In genomic region chr21:29315155-29315749, GRCh38 we compare ENCODE assay signal across 18 cellular contexts. TPM values are rescaled to one million over a fixed set of nuclear protein-coding genes. Genes with fewer than 3 reads are reported as not detected.
A peak's percentile ranks its signal among the peaks of the same experiment; 100 is the strongest.
DNase-seq lines count a peak whose midpoint lies in the region; ATAC-seq and TF ChIP-seq lines count a peak whose summit lies in the region.
"Had no signal": no experiment of that assay in that cellular context is flagged by ENCODE, and none has a peak within 500 bp of the region (broad histone marks: within the 10 kb centered on the region; RNA-seq: fewer than 3 reads in every experiment).

No MANE protein-coding gene starts in this region.

- no peak for TF ChIP-seq CTCF in activated CD8-positive, alpha-beta T cell treated with anti-CD3 and anti-CD28 coated beads for 36 hours (IDR thresholded peaks at IDR 0.05)
- TF ChIP-seq CTCF in SK-N-SH (IDR thresholded peaks at IDR 0.05): no peak

- WGBS in SK-N-SH (ENCODE audit: low lambda C conversion rate): 77% methylated on average over 2 of the region's 2 CpGs

- no peak for ATAC-seq in activated CD8-positive, alpha-beta T cell treated with anti-CD3 and anti-CD28 coated beads for 36 hours
- ATAC-seq in activated CD8-positive, alpha-beta T cell treated with anti-CD3 and anti-CD28 coated beads, Interleukin-2, amount 10 ng/mL, durations not matched to agents 7 days and 5 days: no peak
- ATAC-seq in HG02588 (IDR thresholded peaks at IDR 0.05; ENCODE audit: unreplicated experiment): no peak

- H3K4me3 ChIP-seq in SK-N-SH (ENCODE audit: low read depth in 2 of 2, low read length in 1 of 2): no peak overlapping the region
- H3K4me3 ChIP-seq: uterus had no signal

- H3K27ac Mint-ChIP-seq in activated CD8-positive, alpha-beta T cell treated with anti-CD3 and anti-CD28 coated beads for 36 hours: peak overlapping the region; percentile 47
- no peak overlapping the region for H3K27ac Mint-ChIP-seq in activated CD8-positive, alpha-beta T cell treated with anti-CD3 and anti-CD28 coated beads, Interleukin-2, amount 10 ng/mL, durations not matched to agents 7 days and 5 days
- H3K27ac Mint-ChIP-seq: activated CD4-positive, alpha-beta T cell treated with anti-CD3 and anti-CD28 coated beads, Interleukin-2, amount 10 ng/mL, durations not matched to agents 24 days and 14 days; T-helper 2 cell treated with Interferon-gamma antibody and Interleukin-4, amounts not matched to agents 5 μg/mL and 100 μg/mL, for 36 hours had no signal

- no peaks in the 10 kb centered on the region for H3K9me2 ChIP-seq in SK-N-SH

- H3K9me3 ChIP-seq in SK-N-SH: no peaks in the 10 kb centered on the region
- H3K9me3 ChIP-seq: uterus had no signal

- TF ChIP-seq EP300 in SK-N-SH (IDR thresholded peaks at IDR 0.05; ENCODE audit: borderline replicate concordance in 1 of 2, low read depth in 1 of 2, low read length in 1 of 2): no peak

- H3K4me1 Mint-ChIP-seq in activated CD8-positive, alpha-beta T cell treated with anti-CD3 and anti-CD28 coated beads for 36 hours (ENCODE audit: low read depth): peaks cover 69% of the 10 kb centered on the region
- peaks cover 1% of the 10 kb centered on the region for H3K4me1 Mint-ChIP-seq in activated CD8-positive, alpha-beta T cell treated with anti-CD3 and anti-CD28 coated beads, Interleukin-2, amount 10 ng/mL, durations not matched to agents 7 days and 5 days (ENCODE audit: low read depth)

- TF ChIP-seq RAD21 in SK-N-SH (IDR thresholded peaks at IDR 0.05; ENCODE audit: low read length): no peak

- CTCF ChIA-PET in activated CD8-positive, alpha-beta T cell treated with anti-CD3 and anti-CD28 coated beads for 36 hours (lab: Charles Lee): interaction anchor here (1.0 to 1.3 kb wide), 4 partner anchors 16 to 151 kb away, joined by 3 to 6 read pairs (median 4); partner anchors contain the start of gene BACH1
- CTCF ChIA-PET in activated CD8-positive, alpha-beta T cell treated with anti-CD3 and anti-CD28 coated beads, Interleukin-2, amount 10 ng/mL, durations not matched to agents 7 days and 5 days (lab: Charles Lee): interaction anchor here (2.0 kb wide), 1 partner anchor 32 kb away, joined by 8 read pairs; no protein-coding TSS in a partner anchor
- CTCF ChIA-PET in SK-N-SH (lab: Yijun Ruan, JAX): interaction anchor here (0.5 to 1.5 kb wide), 3 partner anchors 13 to 1865 kb away, joined by 3 to 6 read pairs (median 3); no protein-coding TSS in a partner anchor

- H3K27me3 Mint-ChIP-seq in activated CD8-positive, alpha-beta T cell treated with anti-CD3 and anti-CD28 coated beads for 36 hours: no peaks in the 10 kb centered on the region
- H3K27me3 Mint-ChIP-seq in activated CD8-positive, alpha-beta T cell treated with anti-CD3 and anti-CD28 coated beads, Interleukin-2, amount 10 ng/mL, durations not matched to agents 7 days and 5 days (ENCODE audit: low read depth): no peaks in the 10 kb centered on the region
- H3K27me3 Mint-ChIP-seq: activated CD4-positive, alpha-beta T cell treated with anti-CD3 and anti-CD28 coated beads, Interleukin-2, amount 10 ng/mL, durations not matched to agents 24 days and 14 days; central memory CD8-positive, alpha-beta T cell; IgD-negative memory B cell had no signal

- no peak overlapping the region for H3K9ac ChIP-seq in SK-N-SH

- intact Hi-C loops in activated CD8-positive, alpha-beta T cell treated with anti-CD3 and anti-CD28 coated beads for 36 hours (cut with micrococcal nuclease): no loop called here

- peaks cover 6% of the 10 kb centered on the region for H3F3A ChIP-seq in SK-N-SH (replicated peaks; ENCODE audit: insufficient read depth)

- no peak overlapping the region for H2AFZ ChIP-seq in SK-N-SH (ENCODE audit: low read depth)

- H4K20me1 ChIP-seq in SK-N-SH (ENCODE audit: insufficient read depth): peaks cover 100% of the 10 kb centered on the region

- peaks cover 2% of the 10 kb centered on the region for H3K9me3 Mint-ChIP-seq in activated CD8-positive, alpha-beta T cell treated with anti-CD3 and anti-CD28 coated beads for 36 hours
- H3K9me3 Mint-ChIP-seq in activated CD8-positive, alpha-beta T cell treated with anti-CD3 and anti-CD28 coated beads, Interleukin-2, amount 10 ng/mL, durations not matched to agents 7 days and 5 days (ENCODE audit: insufficient read depth): no peaks in the 10 kb centered on the region
- H3K9me3 Mint-ChIP-seq: activated CD4-positive, alpha-beta T cell treated with anti-CD3 and anti-CD28 coated beads, Interleukin-2, amount 10 ng/mL, durations not matched to agents 24 days and 14 days; central memory CD8-positive, alpha-beta T cell; IgD-negative memory B cell; T-helper 2 cell treated with Interferon-gamma antibody and Interleukin-4, amounts not matched to agents 5 μg/mL and 100 μg/mL, for 36 hours had no signal

- H3K4me3 Mint-ChIP-seq in activated CD8-positive, alpha-beta T cell treated with anti-CD3 and anti-CD28 coated beads for 36 hours: no peak overlapping the region
- no peak overlapping the region for H3K4me3 Mint-ChIP-seq in activated CD8-positive, alpha-beta T cell treated with anti-CD3 and anti-CD28 coated beads, Interleukin-2, amount 10 ng/mL, durations not matched to agents 7 days and 5 days
- H3K4me3 Mint-ChIP-seq: activated CD4-positive, alpha-beta T cell treated with anti-CD3 and anti-CD28 coated beads, Interleukin-2, amount 10 ng/mL, durations not matched to agents 24 days and 14 days; central memory CD8-positive, alpha-beta T cell; T-helper 2 cell treated with Interferon-gamma antibody and Interleukin-4, amounts not matched to agents 5 μg/mL and 100 μg/mL, for 36 hours had no signal

- POLR2A ChIA-PET in activated CD8-positive, alpha-beta T cell treated with anti-CD3 and anti-CD28 coated beads for 36 hours (lab: Charles Lee): interaction anchor here (0.9 to 2.3 kb wide), 4 partner anchors 13 to 27 kb away, joined by 3 to 7 read pairs (median 4); no protein-coding TSS in a partner anchor
- POLR2A ChIA-PET in activated CD8-positive, alpha-beta T cell treated with anti-CD3 and anti-CD28 coated beads, Interleukin-2, amount 10 ng/mL, durations not matched to agents 7 days and 5 days (lab: Charles Lee): interaction anchor here (2.3 kb wide), 1 partner anchor 15 kb away, joined by 8 read pairs; the partner anchor contains the start of gene BACH1
- POLR2A ChIA-PET in SK-N-SH (lab: Yijun Ruan, JAX): no interaction called here

- H3K79me2 ChIP-seq in SK-N-SH (ENCODE audit: insufficient read depth): peaks cover 100% of the 10 kb centered on the region

- peaks cover 0 to 34% of the 10 kb centered on the region in 2 experiments for H3K36me3 ChIP-seq in SK-N-SH (replicated peaks in 1 of 2; ENCODE audit: control insufficient read depth in 1 of 2, insufficient read depth in 2 of 2, low read length in 1 of 2)
- H3K36me3 ChIP-seq: uterus had no signal

- DNase-seq in activated CD8-positive, alpha-beta T cell treated with anti-CD3 and anti-CD28 coated beads for 36 hours: no peak
- DNase-seq in activated CD8-positive, alpha-beta T cell treated with anti-CD3 and anti-CD28 coated beads, Interleukin-2, amount 10 ng/mL, durations not matched to agents 7 days and 5 days: no peak
- DNase-seq in SK-N-SH: no peak
- peak; percentile 55 for DNase-seq in kidney tubule cell (ENCODE audit: low spot score)
- peak; percentile 27 for DNase-seq in renal cortical epithelial cell (ENCODE audit: low read depth)
- DNase-seq in cerebellum (ENCODE audit: low spot score): no peak
- DNase-seq in activated CD4-positive, alpha-beta T cell treated with anti-CD3 and anti-CD28 coated beads, Interleukin-2, amount 50 U/mL, for 4 hours: no peak
- DNase-seq: activated CD4-positive, alpha-beta T cell treated with anti-CD3 and anti-CD28 coated beads, Interleukin-2, amount 10 ng/mL, durations not matched to agents 24 days and 14 days; activated T-cell treated with anti-CD3 and anti-CD28 coated beads, Interleukin-2, amount 50 U/mL, for 1 hour; foreskin keratinocyte; HCEC 1CT; nucleus accumbens; SHP77; uterus had no signal

- H3K27me3 ChIP-seq in SK-N-SH (ENCODE audit: insufficient read depth): no peaks in the 10 kb centered on the region
- H3K27me3 ChIP-seq: foreskin keratinocyte, uterus had no signal

- peaks cover 18% of the 10 kb centered on the region for H3K36me3 Mint-ChIP-seq in activated CD8-positive, alpha-beta T cell treated with anti-CD3 and anti-CD28 coated beads for 36 hours (ENCODE audit: low read depth)
- peaks cover 23% of the 10 kb centered on the region for H3K36me3 Mint-ChIP-seq in activated CD8-positive, alpha-beta T cell treated with anti-CD3 and anti-CD28 coated beads, Interleukin-2, amount 10 ng/mL, durations not matched to agents 7 days and 5 days (ENCODE audit: low read depth)

- peaks cover 9 to 44% of the 10 kb centered on the region in 2 experiments; a peak in 3 of 4 replicates for H3K4me1 ChIP-seq in SK-N-SH (ENCODE audit: control insufficient read depth in 1 of 2, insufficient read depth in 2 of 2, low read depth in 1 of 2, low read length in 1 of 2)

- H3K4me2 ChIP-seq in SK-N-SH: peak overlapping the region; percentile 14; the same call in 1 of the 2 replicates

- peak overlapping the region in 1 of 2 experiments; percentile 28; a peak in 2 of 4 replicates for H3K27ac ChIP-seq in SK-N-SH (ENCODE audit: low read depth in 2 of 2, low read length in 1 of 2)
- H3K27ac ChIP-seq: foreskin keratinocyte, uterus had no signal

TF ChIP-seq in SK-N-SH, 30 proteins besides CTCF, POLR2A, EP300 and RAD21:
- no peak for TF ChIP-seq TCF12 (IDR thresholded peaks at IDR 0.05)

RNA-seq across cellular contexts. Expression of gene BACH1, which starts 16.5 kb away (rescaled TPM):
- total RNA-seq in activated CD8-positive, alpha-beta T cell treated with anti-CD3 and anti-CD28 coated beads for 36 hours: 10 to 100 TPM; 27.3 to 28.2 TPM
- total RNA-seq in activated CD8-positive, alpha-beta T cell treated with anti-CD3 and anti-CD28 coated beads, Interleukin-2, amount 10 ng/mL, durations not matched to agents 7 days and 5 days: 10 to 100 TPM; 23.5 to 23.7 TPM
- polyA plus RNA-seq in SK-N-SH (2012; rRNA removed): 18.1 and 21.9 TPM in 2 replicates
- 24.3 and 24.6 TPM in 2 replicates for polyA plus RNA-seq in SK-N-SH (2012; cell fraction: cytosol; rRNA removed)
- polyA plus RNA-seq in SK-N-SH (2012; cell fraction: nucleus; rRNA removed): 16.9 and 22.0 TPM in 2 replicates
- total RNA-seq in renal cortical epithelial cell: 47.2 and 52.4 TPM in 2 replicates
- total RNA-seq in cerebellum: 116 TPM

Comparison
In these comparisons a context has a peak if more than half of its experiments do, and no peak if none do; other contexts are left out.
1. DNase-seq: peak in kidney tubule cell (single experiment) and renal cortical epithelial cell (single experiment); none in activated CD8-positive, alpha-beta T cell treated with anti-CD3 and anti-CD28 coated beads for 36 hours (single experiment), activated CD8-positive, alpha-beta T cell treated with anti-CD3 and anti-CD28 coated beads, Interleukin-2, amount 10 ng/mL, durations not matched to agents 7 days and 5 days (single experiment), SK-N-SH (single experiment), cerebellum (single experiment) and activated CD4-positive, alpha-beta T cell treated with anti-CD3 and anti-CD28 coated beads, Interleukin-2, amount 50 U/mL, for 4 hours (0 of 2).